In the genomic region with DNA sequence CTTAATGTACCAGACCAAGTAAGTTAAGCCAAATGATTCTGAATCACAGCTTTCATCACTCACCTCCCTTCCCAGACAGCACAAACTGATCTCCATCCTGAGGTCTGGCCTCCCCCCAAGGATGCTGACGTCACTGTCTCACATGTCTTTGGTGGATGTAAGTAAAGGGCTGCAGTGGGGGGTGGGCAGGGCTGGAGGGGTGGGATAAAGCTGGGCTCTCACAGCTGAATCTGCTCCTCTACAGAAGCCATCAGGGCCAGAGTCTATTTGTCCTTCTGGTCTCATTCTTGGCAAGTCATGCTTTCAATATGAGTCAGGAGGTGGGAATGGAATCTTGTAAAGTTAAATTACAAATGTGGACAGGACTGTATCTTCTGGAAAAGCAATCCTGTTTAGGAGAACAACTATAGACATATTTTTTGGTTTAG, we compare ENCODE assay signal across 13 cellular contexts. TPM values are rescaled to one million over a fixed set of nuclear protein-coding genes. Genes with fewer than 3 reads are reported as not detected.
DNase-seq lines count a peak whose midpoint lies in the region; ATAC-seq and TF ChIP-seq lines count a peak whose summit lies in the region.
"Had no signal": no experiment of that assay in that cellular context is flagged by ENCODE, and none has a peak within 500 bp of the region (broad histone marks: within the 10 kb centered on the region; RNA-seq: fewer than 3 reads in every experiment).

No MANE protein-coding gene starts in this region.

- no peak overlapping the region for H2BK15ac ChIP-seq in mesenchymal stem cell (ENCODE audit: low read depth, poor library complexity, severe bottlenecking)

- H2AFZ ChIP-seq in mesenchymal stem cell (ENCODE audit: low read depth, low read length): no peak overlapping the region

- H3K79me1 ChIP-seq in mesenchymal stem cell (replicated peaks; ENCODE audit: low read length, poor library complexity, severe bottlenecking): no peaks in the 10 kb centered on the region

- intact Hi-C loops in Right ventricle myocardium inferior (cut with DNase I) (no loop called here), cardiac septum (cut with DNase I) (no loop called here), spleen (cut with DNase I; ENCODE audit: low total_unique reads) (no loop called here)

- H3K36me3 ChIP-seq in mesenchymal stem cell (ENCODE audit: control insufficient read depth in 1 of 2, insufficient read depth in 2 of 2, low read depth in 1 of 2, low read length in 2 of 2) (no peaks in the 10 kb centered on the region), spleen (no peaks in the 10 kb centered on the region)

- peak; percentile 23 for ATAC-seq in Right ventricle myocardium inferior
- ATAC-seq in HG03025 (IDR thresholded peaks at IDR 0.05; ENCODE audit: low FRiP score, unreplicated experiment): no peak
- ATAC-seq: activated T-cell treated with anti-CD3 and anti-CD28 coated beads, Interleukin-2, amount 50 U/mL, for 4 hours had no signal

- H3K4me1 ChIP-seq in mesenchymal stem cell (ENCODE audit: control insufficient read depth, insufficient read depth, low read depth, low read length): peaks cover 6% of the 10 kb centered on the region
- H3K4me1 ChIP-seq in spleen: no peaks in the 10 kb centered on the region

- H3K4me3 ChIP-seq in mesenchymal stem cell (ENCODE audit: insufficient read depth in 1 of 2, low read depth in 1 of 2, low read length in 2 of 2) (no peak overlapping the region), spleen (no peak overlapping the region)

- no peak for TF ChIP-seq POLR2A in spleen (IDR thresholded peaks at IDR 0.05)

- H3K23ac ChIP-seq in mesenchymal stem cell (ENCODE audit: low read length in 2 of 2): no peak overlapping the region

- peak overlapping the region in 1 of 2 experiments; percentile 18 for H3K18ac ChIP-seq in mesenchymal stem cell (ENCODE audit: low read depth in 1 of 2, low read length in 2 of 2)

- H3K4me2 ChIP-seq in mesenchymal stem cell (ENCODE audit: low read length, poor library complexity, severe bottlenecking): no peak overlapping the region

- peak overlapping the region in 1 of 2 experiments; percentile 71 for H2BK12ac ChIP-seq in mesenchymal stem cell (ENCODE audit: low read length in 2 of 2)

- no peak overlapping the region for H3K4ac ChIP-seq in mesenchymal stem cell (ENCODE audit: low read depth in 1 of 2, low read length in 2 of 2)

- H3K27ac ChIP-seq in mesenchymal stem cell (ENCODE audit: low read length, poor library complexity, severe bottlenecking) (peak overlapping the region; percentile 78), spleen (no peak overlapping the region)

- H2AK5ac ChIP-seq in mesenchymal stem cell (ENCODE audit: low read length, severe bottlenecking): no peak overlapping the region

- DNase-seq in Right ventricle myocardium inferior (ENCODE audit: missing footprints) (peak; percentile 71), cardiac septum (ENCODE audit: low spot score) (no peak), dermis blood vessel endothelial cell (peak; percentile 56), mesenchymal stem cell (peak; percentile 88), spleen (no peak), HuH-7 (ENCODE audit: low spot score) (no peak), medulla oblongata (ENCODE audit: extremely low spot score) (no peak)
- DNase-seq: 8988T; activated T-cell treated with anti-CD3 and anti-CD28 coated beads, Interleukin-2, amount 50 U/mL, for 4 hours; effector memory CD4-positive, alpha-beta T cell; NCI-H2107; T-helper 1 cell had no signal

- WGBS in mesenchymal stem cell: 6% methylated on average over 1 of the region's 1 CpG
- WGBS in spleen, 5 donors: 57 to 94% (median 88%) methylated on average over 1 of the region's 1 CpG

- peak overlapping the region; percentile 45 for H3K9ac ChIP-seq in mesenchymal stem cell (ENCODE audit: low read length)

- no peak overlapping the region for H3K14ac ChIP-seq in mesenchymal stem cell (ENCODE audit: low read length in 2 of 2)

- TF ChIP-seq CTCF in spleen (IDR thresholded peaks at IDR 0.05 in 8 of 11, conservative IDR thresholded peaks at IDR 0.05 in 3 of 11): no peak

- H3K9me3 ChIP-seq in mesenchymal stem cell (ENCODE audit: control insufficient read depth, low read length) (no peaks in the 10 kb centered on the region), spleen (no peaks in the 10 kb centered on the region)

- H2BK5ac ChIP-seq in mesenchymal stem cell (ENCODE audit: low read depth, low read length, poor library complexity, severe bottlenecking): no peak overlapping the region

- no peak overlapping the region for H4K8ac ChIP-seq in mesenchymal stem cell (ENCODE audit: low read length)

- H2BK120ac ChIP-seq in mesenchymal stem cell (ENCODE audit: low read depth, low read length): no peak overlapping the region

- no peak overlapping the region for H4K91ac ChIP-seq in mesenchymal stem cell (ENCODE audit: low read length)

- H3K27me3 ChIP-seq in mesenchymal stem cell (ENCODE audit: control insufficient read depth in 1 of 2, insufficient read depth in 1 of 2, low read length in 2 of 2) (no peaks in the 10 kb centered on the region), spleen (replicated peaks in 1 of 7) (peaks cover 0 to 8% (median 0%) of the 10 kb centered on the region in 7 donors)

RNA-seq across cellular contexts. Expression of gene P4HA3, which starts 32.7 kb away (rescaled TPM):
- total RNA-seq in Right ventricle myocardium inferior (not detected), cardiac septum (0.54 TPM), dermis blood vessel endothelial cell (19.2 and 37.4 TPM in 2 replicates), spleen (under 1 TPM in 1 of 7 donors, not detected in 6; 0.44 TPM)
- 1.9 TPM for polyA plus RNA-seq in mesenchymal stem cell (2013, experiment 1 of 2)
- 2.2 TPM for polyA plus RNA-seq in mesenchymal stem cell (2013, experiment 2 of 2)
- under 1 TPM in 1 of 3 donors, not detected in 2; 0.39 TPM for polyA plus RNA-seq in spleen
- total RNA-seq: activated T-cell treated with anti-CD3 and anti-CD28 coated beads, Interleukin-2, amount 50 U/mL, for 4 hours had no signal

Comparison
In these comparisons a context has a peak if more than half of its experiments do, and no peak if none do; other contexts are left out.
1. DNase-seq: peak in Right ventricle myocardium inferior (single experiment), dermis blood vessel endothelial cell (single experiment) and mesenchymal stem cell (single experiment); none in cardiac septum (single experiment), spleen (single experiment), HuH-7 (single experiment) and medulla oblongata (single experiment).
2. RNA of gene P4HA3, which starts 32.7 kb away (total RNA-seq): 19.2 to 37.4 TPM in dermis blood vessel endothelial cell; 0.54 TPM in cardiac septum (single experiment), not detected in Right ventricle myocardium inferior (single experiment) and 0.44 TPM in spleen; every median in the first group is over 10 times any median in the second.